15 cellular contexts compared by ENCODE assay signal in the genomic region with DNA sequence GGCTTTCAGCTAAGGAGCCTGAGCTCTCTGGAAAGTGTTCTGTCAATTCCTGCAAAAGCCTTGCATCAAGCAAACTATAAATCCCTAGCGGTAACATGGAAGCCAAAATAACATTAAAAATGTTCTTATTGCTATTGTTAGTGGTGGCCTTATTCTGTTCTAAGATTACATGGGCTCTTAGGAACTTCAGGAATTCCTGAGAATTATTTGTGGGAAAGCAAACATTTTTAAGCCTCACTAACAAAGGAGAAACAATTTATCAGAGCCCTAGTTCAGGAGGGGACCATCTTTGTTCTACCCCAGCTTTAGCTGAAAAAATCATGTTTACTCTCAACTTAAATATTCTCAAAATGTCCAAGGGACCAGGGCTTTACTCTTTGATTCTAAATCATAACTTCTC.
DNase-seq lines count a peak whose midpoint lies in the region; ATAC-seq and TF ChIP-seq lines count a peak whose summit lies in the region.
"Had no signal": no experiment of that assay in that cellular context is flagged by ENCODE, and none has a peak within 500 bp of the region (broad histone marks: within the 10 kb centered on the region; RNA-seq: fewer than 3 reads in every experiment).

No MANE protein-coding gene starts in this region.

- peaks cover 10% of the 10 kb centered on the region for H3K4me1 Mint-ChIP-seq in Caco-2 (ENCODE audit: low read depth, unreplicated experiment)
- H3K4me1 Mint-ChIP-seq in osteocyte (ENCODE audit: unreplicated experiment): peaks cover 43% of the 10 kb centered on the region
- H3K4me1 Mint-ChIP-seq in activated CD8-positive, alpha-beta T cell treated with anti-CD3 and anti-CD28 coated beads for 36 hours (ENCODE audit: low read depth): no peaks in the 10 kb centered on the region
- H3K4me1 Mint-ChIP-seq: B cell had no signal

- BruUV-seq in Caco-2 (replicated peaks; lab: Mats Ljungman, UMichigan): no TSS peak

- H3K36me3 ChIP-seq in Caco-2 (ENCODE audit: control insufficient read depth, insufficient read depth, low read length): no peaks in the 10 kb centered on the region
- H3K36me3 ChIP-seq: esophagus squamous epithelium, lower lobe of right lung had no signal

- H3K27me3 ChIP-seq in Caco-2 (replicated peaks; ENCODE audit: control insufficient read depth, insufficient read depth, low read length): no peaks in the 10 kb centered on the region
- H3K27me3 ChIP-seq: esophagus squamous epithelium had no signal

- no peaks in the 10 kb centered on the region for H3K27me3 Mint-ChIP-seq in Caco-2 (ENCODE audit: insufficient read depth, unreplicated experiment)
- H3K27me3 Mint-ChIP-seq in osteocyte (ENCODE audit: unreplicated experiment): no peaks in the 10 kb centered on the region
- H3K27me3 Mint-ChIP-seq in activated CD8-positive, alpha-beta T cell treated with anti-CD3 and anti-CD28 coated beads for 36 hours: peaks cover 5% of the 10 kb centered on the region
- H3K27me3 Mint-ChIP-seq: B cell; stimulated activated naive CD8-positive, alpha-beta T cell treated with anti-CD3 and anti-CD28 coated beads, Interleukin-15, Interleukin-2, amounts not matched to agents 100 ng/mL and 50 ng/mL, for 24 hours had no signal

- no peak for TF ChIP-seq CTCF in Caco-2 (IDR thresholded peaks at IDR 0.05; ENCODE audit: insufficient read depth in 1 of 2, low read depth in 1 of 2, low read length in 1 of 2, severe bottlenecking in 1 of 2, unreplicated experiment in 1 of 2)
- TF ChIP-seq CTCF in fibroblast of pulmonary artery (IDR thresholded peaks at IDR 0.05; ENCODE audit: low read length, missing control alignments): no peak
- no peak for TF ChIP-seq CTCF in osteocyte (IDR thresholded peaks at IDR 0.05)
- no peak for TF ChIP-seq CTCF in activated CD8-positive, alpha-beta T cell treated with anti-CD3 and anti-CD28 coated beads for 36 hours (IDR thresholded peaks at IDR 0.05)

- intact Hi-C loops in Caco-2 (cut with micrococcal nuclease; ENCODE audit: unreplicated experiment): no loop called here
- intact Hi-C loops in activated CD8-positive, alpha-beta T cell treated with anti-CD3 and anti-CD28 coated beads for 36 hours (cut with micrococcal nuclease): no loop called here

- H3K4me3 Mint-ChIP-seq in Caco-2 (ENCODE audit: unreplicated experiment) (no peak overlapping the region), osteocyte (ENCODE audit: unreplicated experiment) (no peak overlapping the region)
- H3K4me3 Mint-ChIP-seq in activated CD8-positive, alpha-beta T cell treated with anti-CD3 and anti-CD28 coated beads for 36 hours: no peak overlapping the region
- H3K4me3 Mint-ChIP-seq: B cell; stimulated activated naive CD8-positive, alpha-beta T cell treated with anti-CD3 and anti-CD28 coated beads, Interleukin-15, Interleukin-2, amounts not matched to agents 100 ng/mL and 50 ng/mL, for 24 hours had no signal

- POLR2A ChIA-PET in Caco-2 (lab: Charles Lee): no interaction called here
- POLR2A ChIA-PET in activated CD8-positive, alpha-beta T cell treated with anti-CD3 and anti-CD28 coated beads for 36 hours (lab: Charles Lee): no interaction called here

- H3K36me3 Mint-ChIP-seq in Caco-2 (ENCODE audit: insufficient read depth, unreplicated experiment): no peaks in the 10 kb centered on the region
- no peaks in the 10 kb centered on the region for H3K36me3 Mint-ChIP-seq in osteocyte (ENCODE audit: unreplicated experiment)
- H3K36me3 Mint-ChIP-seq in activated CD8-positive, alpha-beta T cell treated with anti-CD3 and anti-CD28 coated beads for 36 hours (ENCODE audit: low read depth): no peaks in the 10 kb centered on the region

- CTCF ChIA-PET in Caco-2 (lab: Charles Lee): no interaction called here
- CTCF ChIA-PET in activated CD8-positive, alpha-beta T cell treated with anti-CD3 and anti-CD28 coated beads for 36 hours (lab: Charles Lee): interaction anchor here (1.2 kb wide), 1 partner anchor 13 kb away, joined by 3 read pairs; no protein-coding TSS in a partner anchor

- DNase-seq in Caco-2 (no peak), amniotic epithelial cell (ENCODE audit: low read depth) (peak; percentile 76), fibroblast of pulmonary artery (ENCODE audit: low read depth) (peak; percentile 53), osteocyte (ENCODE audit: extremely low spot score, unreplicated experiment) (no peak), SHP77 treated with DMSO at 0.1 percent for 48 hours (lab: John Stamatoyannopoulos, UW) (no peak)
- DNase-seq in activated CD8-positive, alpha-beta T cell treated with anti-CD3 and anti-CD28 coated beads for 36 hours: no peak
- DNase-seq: esophagus squamous epithelium, lower lobe of right lung, NCI-H2081, NCI-H748 treated with DMSO at 0.1 percent for 48 hours, small intestine had no signal

- H3K4me1 ChIP-seq in Caco-2: peaks cover 10% of the 10 kb centered on the region
- H3K4me1 ChIP-seq: esophagus squamous epithelium, lower lobe of right lung had no signal

- H3K4me3 ChIP-seq in Caco-2 (ENCODE audit: low read depth, low read length) (no peak overlapping the region), fibroblast of pulmonary artery (replicated peaks; ENCODE audit: low read depth, low read length) (no peak overlapping the region)
- H3K4me3 ChIP-seq: esophagus squamous epithelium, lower lobe of right lung had no signal

- ATAC-seq in GM21360 (IDR thresholded peaks at IDR 0.05; ENCODE audit: unreplicated experiment): no peak
- ATAC-seq in activated CD8-positive, alpha-beta T cell treated with anti-CD3 and anti-CD28 coated beads for 36 hours: no peak
- no peak for ATAC-seq in GM21825 (IDR thresholded peaks at IDR 0.05; ENCODE audit: unreplicated experiment)
- ATAC-seq: lower lobe of right lung had no signal

- no peaks in the 10 kb centered on the region for H3K9me3 ChIP-seq in Caco-2
- H3K9me3 ChIP-seq: esophagus squamous epithelium, lower lobe of right lung had no signal

- H3K9me3 Mint-ChIP-seq in Caco-2 (ENCODE audit: unreplicated experiment) (no peaks in the 10 kb centered on the region), osteocyte (ENCODE audit: unreplicated experiment) (no peaks in the 10 kb centered on the region)
- H3K9me3 Mint-ChIP-seq in activated CD8-positive, alpha-beta T cell treated with anti-CD3 and anti-CD28 coated beads for 36 hours: no peaks in the 10 kb centered on the region
- H3K9me3 Mint-ChIP-seq: stimulated activated naive CD8-positive, alpha-beta T cell treated with anti-CD3 and anti-CD28 coated beads, Interleukin-15, Interleukin-2, amounts not matched to agents 100 ng/mL and 50 ng/mL, for 24 hours had no signal

- peak overlapping the region; percentile 50 for H3K27ac Mint-ChIP-seq in Caco-2 (ENCODE audit: unreplicated experiment)
- peak overlapping the region; percentile 86 for H3K27ac Mint-ChIP-seq in osteocyte (ENCODE audit: unreplicated experiment)
- no peak overlapping the region for H3K27ac Mint-ChIP-seq in activated CD8-positive, alpha-beta T cell treated with anti-CD3 and anti-CD28 coated beads for 36 hours
- H3K27ac Mint-ChIP-seq: B cell; stimulated activated naive CD8-positive, alpha-beta T cell treated with anti-CD3 and anti-CD28 coated beads, Interleukin-15, Interleukin-2, amounts not matched to agents 100 ng/mL and 50 ng/mL, for 24 hours had no signal

Comparison
In these comparisons a context has a peak if more than half of its experiments do, and no peak if none do; other contexts are left out.
1. DNase-seq: peak in amniotic epithelial cell (single experiment) and fibroblast of pulmonary artery (single experiment); none in Caco-2 (0 of 2), osteocyte (single experiment), SHP77 treated with DMSO at 0.1 percent for 48 hours (single experiment) and activated CD8-positive, alpha-beta T cell treated with anti-CD3 and anti-CD28 coated beads for 36 hours (single experiment).